ENCODE assay signal across 22 cellular contexts in the genomic region with DNA sequence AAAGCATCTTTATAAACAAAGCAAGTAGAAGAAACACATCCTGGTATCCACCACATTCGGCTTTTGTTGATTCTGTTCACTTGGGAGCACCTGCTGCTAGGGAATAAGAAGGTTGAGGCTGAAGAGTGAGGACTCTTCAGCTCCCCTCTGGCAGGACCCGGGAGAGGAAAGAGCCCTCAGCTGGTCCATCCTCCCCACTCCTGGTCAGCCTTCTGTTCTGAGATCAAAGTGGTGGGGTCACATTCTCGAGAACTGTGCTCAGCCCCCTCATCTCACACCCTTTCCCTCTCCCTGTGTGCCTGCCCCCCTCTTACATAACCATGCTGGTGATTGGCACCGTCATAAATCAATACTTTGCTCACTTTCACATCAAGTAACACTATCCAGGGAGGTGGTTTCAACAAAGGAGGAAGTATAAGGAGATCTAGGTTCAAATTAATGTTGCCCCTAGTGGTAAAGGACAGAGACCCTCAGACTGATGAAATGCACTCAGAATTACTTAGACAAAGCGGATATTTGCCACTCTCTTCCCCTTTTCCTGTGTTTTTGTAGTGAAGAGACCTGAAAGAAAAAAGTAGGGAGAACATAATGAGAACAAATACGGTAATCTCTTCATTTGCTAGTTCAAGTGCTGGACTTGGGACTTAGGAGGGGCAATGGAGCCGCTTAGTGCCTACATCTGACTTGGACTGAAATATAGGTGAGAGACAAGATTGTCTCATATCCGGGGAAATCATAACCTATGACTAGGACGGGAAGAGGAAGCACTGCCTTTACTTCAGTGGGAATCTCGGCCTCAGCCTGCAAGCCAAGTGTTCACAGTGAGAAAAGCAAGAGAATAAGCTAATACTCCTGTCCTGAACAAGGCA. TPM values are rescaled to one million over a fixed set of nuclear protein-coding genes. Genes with fewer than 3 reads are reported as not detected.
A peak's percentile ranks its signal among the peaks of the same experiment; 100 is the strongest.
DNase-seq lines count a peak whose midpoint lies in the region; ATAC-seq and TF ChIP-seq lines count a peak whose summit lies in the region.
"Had no signal": no experiment of that assay in that cellular context is flagged by ENCODE, and none has a peak within 500 bp of the region (broad histone marks: within the 10 kb centered on the region; RNA-seq: fewer than 3 reads in every experiment).

A gene (plus strand): TSS at position 772 of the 869 bp plus-strand sequence.

- no peak for TF ChIP-seq CTCF in Caco-2 (IDR thresholded peaks at IDR 0.05; ENCODE audit: insufficient read depth in 1 of 2, low read depth in 1 of 2, low read length in 1 of 2, severe bottlenecking in 1 of 2, unreplicated experiment in 1 of 2)
- peak in 3 of 6 experiments; percentile 64 to 71 (median 66) for TF ChIP-seq CTCF in Peyer's patch (IDR thresholded peaks at IDR 0.05)
- TF ChIP-seq CTCF in mucosa of descending colon (IDR thresholded peaks at IDR 0.05): no peak
- TF ChIP-seq CTCF in testis (IDR thresholded peaks at IDR 0.05): no peak

- no peak for DNase-seq in Caco-2
- DNase-seq in LoVo (ENCODE audit: low spot score): peak; percentile 36
- DNase-seq in Peyer's patch: peak in 2 of 3 donors; percentile 63 to 79
- peak in 2 of 3 donors; percentile 55 to 72 for DNase-seq in mucosa of descending colon
- DNase-seq in testis: no peak
- DNase-seq: activated CD8-positive, alpha-beta memory T cell treated with anti-CD3 and anti-CD28 coated beads, Interleukin-2, amount 50 U/mL, for 48 hours; activated naive CD4-positive, alpha-beta T cell; KG1; NCI-H1930; NCI-H748 treated with DMSO at 0.1 percent for 48 hours; occipital lobe; stimulated activated CD4-positive, alpha-beta T cell treated with anti-CD3 and anti-CD28 coated beads, Interleukin-4, amount 100 ng/mL, for 24 hours; T-helper 2 cell; tibial artery had no signal

- peaks cover 6% of the 10 kb centered on the region for H3K4me1 Mint-ChIP-seq in Caco-2 (ENCODE audit: low read depth, unreplicated experiment)
- peaks cover 11% of the 10 kb centered on the region for H3K4me1 Mint-ChIP-seq in stimulated activated memory B cell treated with anti-CD40 and anti-IgM and Interleukin-4, amounts not matched to agents 10 μg/mL and 1 μg/mL and 100 μg/mL, for 72 hours

- H3K36me3 ChIP-seq in Caco-2 (ENCODE audit: control insufficient read depth, insufficient read depth, low read length) (no peaks in the 10 kb centered on the region), Peyer's patch (no peaks in the 10 kb centered on the region), mucosa of descending colon (ENCODE audit: low read depth) (no peaks in the 10 kb centered on the region), testis (ENCODE audit: low read depth, missing control alignments) (no peaks in the 10 kb centered on the region)
- H3K36me3 ChIP-seq: tibial artery had no signal

- WGBS in testis, 2 donors: 88 to 89% methylated on average over 10 of the region's 10 CpGs

- H3K9me3 ChIP-seq in Caco-2: no peaks in the 10 kb centered on the region
- H3K9me3 ChIP-seq in Peyer's patch: no peaks in the 10 kb centered on the region
- no peaks in the 10 kb centered on the region for H3K9me3 ChIP-seq in mucosa of descending colon
- H3K9me3 ChIP-seq in testis: no peaks in the 10 kb centered on the region
- H3K9me3 ChIP-seq: tibial artery had no signal

- H3K27ac Mint-ChIP-seq in Caco-2 (ENCODE audit: unreplicated experiment): peak within 1 kb of the TSS; percentile 21
- H3K27ac Mint-ChIP-seq in stimulated activated memory B cell treated with anti-CD40 and anti-IgM and Interleukin-4, amounts not matched to agents 10 μg/mL and 1 μg/mL and 100 μg/mL, for 72 hours: no peak within 1 kb of the TSS

- no TSS peak for BruUV-seq in Caco-2 (replicated peaks; lab: Mats Ljungman, UMichigan)

- no peak within 1 kb of the TSS for H3K4me3 Mint-ChIP-seq in Caco-2 (ENCODE audit: unreplicated experiment)
- H3K4me3 Mint-ChIP-seq in stimulated activated memory B cell treated with anti-CD40 and anti-IgM and Interleukin-4, amounts not matched to agents 10 μg/mL and 1 μg/mL and 100 μg/mL, for 72 hours: no peak within 1 kb of the TSS
- H3K4me3 Mint-ChIP-seq: CD14-positive monocyte had no signal

- H3K4me1 ChIP-seq in Caco-2 (peaks cover 7% of the 10 kb centered on the region; the same call in 1 of the 2 replicates), Peyer's patch (peaks cover 0 to 15% (median 0%) of the 10 kb centered on the region in 4 donors), mucosa of descending colon (ENCODE audit: low read depth) (peaks cover 11% of the 10 kb centered on the region), testis (no peaks in the 10 kb centered on the region)
- H3K4me1 ChIP-seq: tibial artery had no signal

- no peaks in the 10 kb centered on the region for H3K27me3 Mint-ChIP-seq in Caco-2 (ENCODE audit: insufficient read depth, unreplicated experiment)
- H3K27me3 Mint-ChIP-seq in stimulated activated memory B cell treated with anti-CD40 and anti-IgM and Interleukin-4, amounts not matched to agents 10 μg/mL and 1 μg/mL and 100 μg/mL, for 72 hours: no peaks in the 10 kb centered on the region

- H3K4me3 ChIP-seq in Caco-2 (ENCODE audit: low read depth, low read length) (no peak within 1 kb of the TSS), Peyer's patch (peak within 1 kb of the TSS in 3 of 4 donors; percentile 16 to 62 (median 47)), mucosa of descending colon (no peak within 1 kb of the TSS), testis (no peak within 1 kb of the TSS)
- H3K4me3 ChIP-seq: A549, tibial artery had no signal

- H3K9me3 Mint-ChIP-seq in Caco-2 (ENCODE audit: unreplicated experiment): peaks cover 3% of the 10 kb centered on the region
- no peaks in the 10 kb centered on the region for H3K9me3 Mint-ChIP-seq in stimulated activated memory B cell treated with anti-CD40 and anti-IgM and Interleukin-4, amounts not matched to agents 10 μg/mL and 1 μg/mL and 100 μg/mL, for 72 hours

- POLR2A ChIA-PET in Caco-2 (lab: Charles Lee): no interaction called here

- H3K27ac ChIP-seq in Peyer's patch (peak within 1 kb of the TSS in 3 of 4 donors; percentile 80 to 89 (median 89)), testis (no peak within 1 kb of the TSS)
- H3K27ac ChIP-seq: A549, tibial artery had no signal

- H3K27me3 ChIP-seq in Caco-2 (replicated peaks; ENCODE audit: control insufficient read depth, insufficient read depth, low read length) (no peaks in the 10 kb centered on the region), Peyer's patch (no peaks in the 10 kb centered on the region), testis (no peaks in the 10 kb centered on the region)
- H3K27me3 ChIP-seq: tibial artery had no signal

- CTCF ChIA-PET in Caco-2 (lab: Charles Lee): no interaction called here

- peak; percentile 96 for ATAC-seq in mucosa of descending colon
- no peak for ATAC-seq in GM21381 (IDR thresholded peaks at IDR 0.05; ENCODE audit: unreplicated experiment)
- no peak for ATAC-seq in stimulated activated memory B cell treated with anti-CD40 and anti-IgM and Interleukin-4, amounts not matched to agents 10 μg/mL and 1 μg/mL and 100 μg/mL, for 72 hours
- ATAC-seq in GM21723 (IDR thresholded peaks at IDR 0.05; ENCODE audit: unreplicated experiment): no peak
- ATAC-seq: A549, Right ventricle myocardium inferior had no signal

- H3K36me3 Mint-ChIP-seq in Caco-2 (ENCODE audit: insufficient read depth, unreplicated experiment): no peaks in the 10 kb centered on the region
- H3K36me3 Mint-ChIP-seq in stimulated activated memory B cell treated with anti-CD40 and anti-IgM and Interleukin-4, amounts not matched to agents 10 μg/mL and 1 μg/mL and 100 μg/mL, for 72 hours: peaks cover under 1% of the 10 kb centered on the region
- H3K36me3 Mint-ChIP-seq: CD14-positive monocyte had no signal

- TF ChIP-seq POLR2A in Peyer's patch (IDR thresholded peaks at IDR 0.05) (peak; percentile 90 to 95), testis (IDR thresholded peaks at IDR 0.05) (no peak)

- intact Hi-C loops in Caco-2 (cut with micrococcal nuclease; ENCODE audit: unreplicated experiment): no loop called here
- intact Hi-C loops in mucosa of descending colon (cut with DNase I, micrococcal nuclease): no loop called here
- intact Hi-C loops in testis (cut with DNase I; ENCODE audit: low total_unique reads): no loop called here

RNA-seq across cellular contexts. Expression of the gene that starts here (rescaled TPM):
- total RNA-seq in Caco-2 (2022): not detected in 2 replicates
- 100 to 1,000 TPM in 3 of 4 donors, 10 to 100 TPM in 1; 56.9 to 572 (median 406) TPM for total RNA-seq in Peyer's patch
- 100 to 1,000 TPM in 1 of 3 donors, 10 to 100 TPM in 2; 62.9 to 141 (median 79.1) TPM for total RNA-seq in mucosa of descending colon
- under 1 TPM; 0.47 to 0.74 TPM for total RNA-seq in testis
- 0.57 TPM for polyA plus RNA-seq in testis (ENCODE audit: insufficient read depth, low read depth, low replicate concordance)
- total RNA-seq: astrocyte, glomerular endothelial cell, Right ventricle myocardium inferior had no signal
- polyA plus RNA-seq: A549, CD14-positive monocyte had no signal

Comparison
In these comparisons a context has a peak if more than half of its experiments do, and no peak if none do; other contexts are left out.
1. RNA of the gene that starts here (total RNA-seq): 56.9 to 572 TPM in Peyer's patch and 62.9 to 141 TPM in mucosa of descending colon; 0.47 to 0.74 TPM in testis and not detected in Caco-2; every median in the first group is over 10 times any median in the second.
2. DNase-seq: peak in LoVo (single experiment), Peyer's patch (2 of 3) and mucosa of descending colon (2 of 3); none in Caco-2 (0 of 2) and testis (single experiment).
3. H3K4me3 ChIP-seq: peak in Peyer's patch (3 of 4); none in Caco-2 (single experiment), mucosa of descending colon (single experiment) and testis (0 of 2).
4. H3K27ac ChIP-seq: peak in Peyer's patch (3 of 4); none in testis (0 of 2).